Comparison of ENCODE assay signal across 20 cellular contexts in genomic region chr10:22791655-22792054, GRCh38.
"Had no signal": no experiment of that assay in that cellular context is flagged by ENCODE, and none has a peak within 500 bp of the region (broad histone marks: within the 10 kb centered on the region; RNA-seq: fewer than 3 reads in every experiment).

No MANE protein-coding gene starts in this region.

- H3K4me1 ChIP-seq: prostate gland, right atrium auricular region, tibial artery had no signal

- DNase-seq: activated B cell treated with CpG ODN at 0.5 μM for 24 hours; activated CD4-positive, alpha-beta T cell treated with anti-CD3 and anti-CD28 coated beads for 48 hours; activated CD8-positive, alpha-beta T cell treated with anti-CD3 and anti-CD28 coated beads for 36 hours; activated naive CD4-positive, alpha-beta T cell; activated naive CD8-positive, alpha-beta T cell treated with anti-CD3 and anti-CD28 coated beads for 36 hours; activated T-cell treated with anti-CD3 and anti-CD28 coated beads, Interleukin-2, amount 50 U/mL, for 1 hour; amygdala; foreskin fibroblast; mesenchymal stem cell; mucosa of descending colon; naive B cell; stimulated activated CD4-positive, alpha-beta T cell treated with anti-CD3 and anti-CD28 coated beads, Interleukin-2, amount 100 ng/mL, for 24 hours; stimulated activated naive CD8-positive, alpha-beta T cell treated with anti-CD3 and anti-CD28 coated beads, Interleukin-15, Interleukin-2, amounts not matched to agents 100 U/mL and 50 U/mL, for 24 hours; substantia nigra; tibial artery had no signal

- H3K9me3 ChIP-seq: mucosa of descending colon, prostate gland, tibial artery had no signal

- H3K4me1 Mint-ChIP-seq: activated B cell treated with CpG ODN at 0.5 μM for 24 hours; activated naive CD8-positive, alpha-beta T cell treated with anti-CD3 and anti-CD28 coated beads for 36 hours; activated T-helper 17 cell treated with anti-CD3 and anti-CD28 coated beads, Interleukin-2, amount 50 U/mL, for 72 hours; naive B cell; neural crest cell had no signal

- H3K4me3 Mint-ChIP-seq: activated B cell treated with CpG ODN at 0.5 μM for 24 hours; activated CD8-positive, alpha-beta T cell treated with anti-CD3 and anti-CD28 coated beads for 36 hours; activated naive CD8-positive, alpha-beta T cell treated with anti-CD3 and anti-CD28 coated beads for 36 hours; activated T-helper 17 cell treated with anti-CD3 and anti-CD28 coated beads, Interleukin-2, amount 50 U/mL, for 72 hours; naive B cell; neural crest cell had no signal

- H3K27ac ChIP-seq: cardiac muscle cell, prostate gland, right atrium auricular region, tibial artery had no signal

- H3K27me3 ChIP-seq: right atrium auricular region, tibial artery had no signal

- H3K9me3 Mint-ChIP-seq: activated B cell treated with CpG ODN at 0.5 μM for 24 hours; activated T-helper 17 cell treated with anti-CD3 and anti-CD28 coated beads, Interleukin-2, amount 50 U/mL, for 72 hours had no signal

- H3K36me3 ChIP-seq: cardiac muscle cell, prostate gland, right atrium auricular region, tibial artery had no signal

- H3K36me3 Mint-ChIP-seq: naive B cell had no signal

- H3K4me3 ChIP-seq: cardiac muscle cell, mucosa of descending colon, prostate gland, right atrium auricular region, tibial artery had no signal

- H3K27me3 Mint-ChIP-seq: activated B cell treated with CpG ODN at 0.5 μM for 24 hours; activated CD8-positive, alpha-beta T cell treated with anti-CD3 and anti-CD28 coated beads for 36 hours had no signal

- H3K27ac Mint-ChIP-seq: activated B cell treated with CpG ODN at 0.5 μM for 24 hours; activated CD8-positive, alpha-beta T cell treated with anti-CD3 and anti-CD28 coated beads for 36 hours; activated naive CD8-positive, alpha-beta T cell treated with anti-CD3 and anti-CD28 coated beads for 36 hours; activated T-helper 17 cell treated with anti-CD3 and anti-CD28 coated beads, Interleukin-2, amount 50 U/mL, for 72 hours; naive B cell had no signal
